9 cellular contexts compared by ENCODE assay signal in genomic region chr15:76341366-76342045, GRCh38. TPM values are rescaled to one million over a fixed set of nuclear protein-coding genes. Genes with fewer than 3 reads are reported as not detected.
DNase-seq lines count a peak whose midpoint lies in the region; ATAC-seq lines count a peak whose summit lies in the region.
"Had no signal": no experiment of that assay in that cellular context is flagged by ENCODE, and none has a peak within 500 bp of the region (broad histone marks: within the 10 kb centered on the region; RNA-seq: fewer than 3 reads in every experiment).

No MANE protein-coding gene starts in this region.

- DNase-seq in NCI-H748 (lab: John Stamatoyannopoulos, UW; ENCODE audit: unreplicated experiment): peak; percentile 37
- no peak for DNase-seq in NCI-H748 treated with DMSO at 0.1 percent for 48 hours (lab: John Stamatoyannopoulos, UW)
- DNase-seq in activated CD4-positive, alpha-beta memory T cell treated with anti-CD3 and anti-CD28 coated beads for 36 hours: no peak
- DNase-seq in SW480 (ENCODE audit: low spot score): no peak
- DNase-seq in NCI-H146 treated with DMSO at 0.1 percent for 48 hours (lab: John Stamatoyannopoulos, UW; ENCODE audit: unreplicated experiment): no peak
- DNase-seq in AML-193 (lab: John Stamatoyannopoulos, UW): no peak

- H3K4me1 Mint-ChIP-seq in activated CD4-positive, alpha-beta memory T cell treated with anti-CD3 and anti-CD28 coated beads for 36 hours (ENCODE audit: low read depth): peaks cover 57% of the 10 kb centered on the region
- peaks cover 64% of the 10 kb centered on the region for H3K4me1 Mint-ChIP-seq in stimulated activated memory B cell treated with anti-CD40 and anti-IgM and Interleukin-4, amounts not matched to agents 10 μg/mL and 1 μg/mL and 100 μg/mL, for 72 hours

- H3K27me3 ChIP-seq in iPS-20b (ENCODE audit: insufficient read depth, low read length): peaks cover 100% of the 10 kb centered on the region

- POLR2A ChIA-PET in activated CD4-positive, alpha-beta memory T cell treated with anti-CD3 and anti-CD28 coated beads for 36 hours (lab: Charles Lee): no interaction called here

- peak overlapping the region; percentile 58; the same call in 1 of the 2 replicates for H3K4me3 ChIP-seq in iPS-20b (ENCODE audit: low read length)

- no peak overlapping the region for H3K27ac ChIP-seq in iPS-20b (ENCODE audit: low read length)

- H3K36me3 Mint-ChIP-seq in activated CD4-positive, alpha-beta memory T cell treated with anti-CD3 and anti-CD28 coated beads for 36 hours: no peaks in the 10 kb centered on the region
- no peaks in the 10 kb centered on the region for H3K36me3 Mint-ChIP-seq in stimulated activated memory B cell treated with anti-CD40 and anti-IgM and Interleukin-4, amounts not matched to agents 10 μg/mL and 1 μg/mL and 100 μg/mL, for 72 hours

- H3K36me3 ChIP-seq in iPS-20b (ENCODE audit: insufficient read depth, low read depth, low read length): no peaks in the 10 kb centered on the region

- H3K9ac ChIP-seq in iPS-20b (ENCODE audit: low read depth, low read length): no peak overlapping the region

- no peak overlapping the region for H3K27ac Mint-ChIP-seq in activated CD4-positive, alpha-beta memory T cell treated with anti-CD3 and anti-CD28 coated beads for 36 hours
- H3K27ac Mint-ChIP-seq in stimulated activated memory B cell treated with anti-CD40 and anti-IgM and Interleukin-4, amounts not matched to agents 10 μg/mL and 1 μg/mL and 100 μg/mL, for 72 hours: peak overlapping the region; percentile 48

- peaks cover 4% of the 10 kb centered on the region for H3K9me3 ChIP-seq in iPS-20b (ENCODE audit: insufficient read depth, low read depth, low read length)

- intact Hi-C loops in activated CD4-positive, alpha-beta memory T cell treated with anti-CD3 and anti-CD28 coated beads for 36 hours (cut with micrococcal nuclease): no loop called here

- no peaks in the 10 kb centered on the region for H3K9me3 Mint-ChIP-seq in activated CD4-positive, alpha-beta memory T cell treated with anti-CD3 and anti-CD28 coated beads for 36 hours
- no peaks in the 10 kb centered on the region for H3K9me3 Mint-ChIP-seq in stimulated activated memory B cell treated with anti-CD40 and anti-IgM and Interleukin-4, amounts not matched to agents 10 μg/mL and 1 μg/mL and 100 μg/mL, for 72 hours

- H3K4me1 ChIP-seq in iPS-20b (ENCODE audit: insufficient read depth, low read length): peaks cover 6% of the 10 kb centered on the region; the same call in 1 of the 2 replicates

- no peak for ATAC-seq in stimulated activated memory B cell treated with anti-CD40 and anti-IgM and Interleukin-4, amounts not matched to agents 10 μg/mL and 1 μg/mL and 100 μg/mL, for 72 hours

- peak overlapping the region; percentile 33 for H3K4me3 Mint-ChIP-seq in activated CD4-positive, alpha-beta memory T cell treated with anti-CD3 and anti-CD28 coated beads for 36 hours
- peak overlapping the region; percentile 94 for H3K4me3 Mint-ChIP-seq in stimulated activated memory B cell treated with anti-CD40 and anti-IgM and Interleukin-4, amounts not matched to agents 10 μg/mL and 1 μg/mL and 100 μg/mL, for 72 hours

- peaks cover 77% of the 10 kb centered on the region for H3K27me3 Mint-ChIP-seq in activated CD4-positive, alpha-beta memory T cell treated with anti-CD3 and anti-CD28 coated beads for 36 hours
- peaks cover 85% of the 10 kb centered on the region for H3K27me3 Mint-ChIP-seq in stimulated activated memory B cell treated with anti-CD40 and anti-IgM and Interleukin-4, amounts not matched to agents 10 μg/mL and 1 μg/mL and 100 μg/mL, for 72 hours

- CTCF ChIA-PET in activated CD4-positive, alpha-beta memory T cell treated with anti-CD3 and anti-CD28 coated beads for 36 hours (lab: Charles Lee): interaction anchor here (0.6 to 1.9 kb wide), 3 partner anchors 13 to 279 kb away, joined by 4 to 5 read pairs (median 5); no protein-coding TSS in a partner anchor

RNA-seq across cellular contexts. Expression of gene ISL2, which starts 4.9 kb away (rescaled TPM):
- total RNA-seq in activated CD4-positive, alpha-beta memory T cell treated with anti-CD3 and anti-CD28 coated beads for 36 hours: under 1 TPM; 0.15 to 0.19 TPM
- total RNA-seq: cerebellum had no signal

RNA-seq across cellular contexts. Expression of gene ETFA, which starts 30.2 kb away (rescaled TPM):
- total RNA-seq in activated CD4-positive, alpha-beta memory T cell treated with anti-CD3 and anti-CD28 coated beads for 36 hours: 100 to 1,000 TPM; 169 to 173 TPM
